8 cellular contexts compared by ENCODE assay signal in genomic region chr18:48841381-48842258, GRCh38.
DNase-seq lines count a peak whose midpoint lies in the region; ATAC-seq and TF ChIP-seq lines count a peak whose summit lies in the region.

No MANE protein-coding gene starts in this region.

- no peaks in the 10 kb centered on the region for H3K36me3 Mint-ChIP-seq in activated T-helper 17 cell treated with anti-CD3 and anti-CD28 coated beads, Interleukin-2, amount 50 U/mL, for 72 hours (ENCODE audit: low read depth)

- H3K9me3 Mint-ChIP-seq in activated T-helper 17 cell treated with anti-CD3 and anti-CD28 coated beads, Interleukin-2, amount 50 U/mL, for 72 hours = peaks cover 6% of the 10 kb centered on the region

- H3K4me1 Mint-ChIP-seq in activated T-helper 17 cell treated with anti-CD3 and anti-CD28 coated beads, Interleukin-2, amount 50 U/mL, for 72 hours = peaks cover 63% of the 10 kb centered on the region

- H3K9ac ChIP-seq in IMR-90 (ENCODE audit: low read depth, low read length) = no peak overlapping the region

- no peaks in the 10 kb centered on the region; the same call in 1 of the 2 replicates for H4K20me1 ChIP-seq in IMR-90 (ENCODE audit: insufficient read depth, low read length)

- no peak overlapping the region for H2AFZ ChIP-seq in IMR-90 (replicated peaks; ENCODE audit: low read length, poor library complexity)

- peaks cover 18% of the 10 kb centered on the region for H3K9me1 ChIP-seq in IMR-90 (ENCODE audit: insufficient read depth, low read length)

- H3K36me3 ChIP-seq in IMR-90 (ENCODE audit: control insufficient read depth, insufficient read depth, low read length) (peaks cover 6% of the 10 kb centered on the region; the same call in 1 of the 2 replicates), spleen (no peaks in the 10 kb centered on the region)

- no peak overlapping the region for H4K8ac ChIP-seq in IMR-90 (ENCODE audit: low read depth in 2 of 2, low read length in 2 of 2)

- H3K4me1 ChIP-seq in IMR-90 (ENCODE audit: control insufficient read depth, insufficient read depth, low read length) = peaks cover 26% of the 10 kb centered on the region
- peaks cover 11 to 88% (median 65%) of the 10 kb centered on the region in 6 donors for H3K4me1 ChIP-seq in spleen

- no peak overlapping the region for H3K23ac ChIP-seq in IMR-90 (ENCODE audit: low read depth, low read length)

- H3K79me1 ChIP-seq in IMR-90 (ENCODE audit: low read depth in 1 of 2, low read length in 2 of 2) = peaks cover 19 to 69% of the 10 kb centered on the region in 2 experiments

- CTCF ChIA-PET in IMR-90 (lab: Yijun Ruan, JAX) = no interaction called here

- 69% methylated on average over 12 of the region's 31 CpGs; no CpG with 5 or more reads in 1 of the 2 experiments for WGBS in IMR-90 (ENCODE audit: extremely low coverage in 2 of 2, insufficient read length in 1 of 2), 2 experiments
- WGBS in spleen, 5 donors = 58 to 77% (median 65%) methylated on average over 20 to 31 of the region's 31 CpGs

- in situ Hi-C loops in IMR-90 (cut with MboI; ENCODE audit: low sequenced_read_pairs) = no loop called here

- H3K4ac ChIP-seq in IMR-90 (ENCODE audit: low read depth, low read length) = no peak overlapping the region

- no peak overlapping the region for H3K18ac ChIP-seq in IMR-90 (ENCODE audit: low read depth, low read length)

- no peak overlapping the region for H4K5ac ChIP-seq in IMR-90 (ENCODE audit: low read depth, low read length)

- H3K27me3 ChIP-seq in IMR-90 (ENCODE audit: control insufficient read depth, insufficient read depth, low read length) (no peaks in the 10 kb centered on the region), spleen (replicated peaks in 1 of 7) (no peaks in the 10 kb centered on the region)

- H3K4me2 ChIP-seq in IMR-90 (ENCODE audit: low read depth, low read length) = no peak overlapping the region

- no peak overlapping the region for H2BK15ac ChIP-seq in IMR-90 (ENCODE audit: low read depth, low read length)

- no peak overlapping the region; the same call in 1 of the 2 replicates for H2BK120ac ChIP-seq in IMR-90 (ENCODE audit: low read depth, low read length)

- H3K9me3 ChIP-seq in IMR-90 (ENCODE audit: control insufficient read depth, insufficient read depth, low read length) (no peaks in the 10 kb centered on the region), spleen (no peaks in the 10 kb centered on the region)

- dilution Hi-C loops in IMR-90 (cut with HindIII; ENCODE audit: low sequenced_read_pairs, unreplicated experiment) = no loop called here

- H3K14ac ChIP-seq in IMR-90 (replicated peaks; ENCODE audit: low read depth, low read length) = 0 out of 2 replicates have a peak overlapping the region, but pooled peaks have one; percentile 16

- H4K91ac ChIP-seq in IMR-90 (ENCODE audit: insufficient read depth, low read depth, low read length) = no peak overlapping the region

- no peak overlapping the region for H3K56ac ChIP-seq in IMR-90 (ENCODE audit: extremely low read depth, insufficient read depth, low read length)

- H2BK20ac ChIP-seq in IMR-90 (ENCODE audit: low read depth, low read length) = no peak overlapping the region

- intact Hi-C loops in IMR-90 (cut with micrococcal nuclease) = no loop called here
- intact Hi-C loops in left ventricle myocardium superior (cut with micrococcal nuclease) = no loop called here
- intact Hi-C loops in spleen (cut with DNase I; ENCODE audit: low total_unique reads) = no loop called here

- no peak for TF ChIP-seq RAD21 in IMR-90 (IDR thresholded peaks at IDR 0.05; ENCODE audit: low read length)

- peak overlapping the region; percentile 57 for H3K4me3 Mint-ChIP-seq in activated T-helper 17 cell treated with anti-CD3 and anti-CD28 coated beads, Interleukin-2, amount 50 U/mL, for 72 hours

- DNase-seq in IMR-90 = peak; percentile 57
- peak; percentile 68 for DNase-seq in left ventricle myocardium superior
- peak; percentile 78 for DNase-seq in spleen
- no peak for DNase-seq in HUDEP-2 (lab: John Stamatoyannopoulos, UW; ENCODE audit: unreplicated experiment in 76 of 76)
- no peak for DNase-seq in COR-L47 (lab: John Stamatoyannopoulos, UW)
- no peak for DNase-seq in NCI-H2029 (lab: John Stamatoyannopoulos, UW)

- H2AK5ac ChIP-seq in IMR-90 (ENCODE audit: low read depth, low read length) = no peak overlapping the region; the same call in 1 of the 2 replicates

- POLR2A ChIA-PET in IMR-90 (lab: Charles Lee; ENCODE audit: unreplicated experiment) = no interaction called here

- H3K27ac ChIP-seq in IMR-90 (ENCODE audit: insufficient read depth, low read length) = no peak overlapping the region
- peak overlapping the region; percentile 32 to 89 (median 76) for H3K27ac ChIP-seq in spleen

- ATAC-seq in IMR-90 (ENCODE audit: low read depth) = peak; percentile 40
- ATAC-seq in activated T-helper 17 cell treated with anti-CD3 and anti-CD28 coated beads, Interleukin-2, amount 50 U/mL, for 72 hours (replicated peaks) = no peak
- peak; percentile 57 for ATAC-seq in left ventricle myocardium superior
- no peak for ATAC-seq in GM19023 (IDR thresholded peaks at IDR 0.05; ENCODE audit: unreplicated experiment)

- no peaks in the 10 kb centered on the region for H3K27me3 Mint-ChIP-seq in activated T-helper 17 cell treated with anti-CD3 and anti-CD28 coated beads, Interleukin-2, amount 50 U/mL, for 72 hours

- no peak overlapping the region for H3K4me3 ChIP-seq in IMR-90 (ENCODE audit: insufficient read depth, low read depth, low read length)
- H3K4me3 ChIP-seq in spleen = no peak overlapping the region

- TF ChIP-seq POLR2A in IMR-90 (IDR thresholded peaks at IDR 0.05; ENCODE audit: low read depth, low read length) (no peak), spleen (IDR thresholded peaks at IDR 0.05) (no peak)

- peak overlapping the region; percentile 37 for H2AK9ac ChIP-seq in IMR-90 (replicated peaks; ENCODE audit: low read depth, low read length, poor library complexity)

- TF ChIP-seq CTCF in IMR-90 (conservative IDR thresholded peaks at IDR 0.05; ENCODE audit: low read depth, low read length) (no peak), spleen (IDR thresholded peaks at IDR 0.05 in 8 of 11, conservative IDR thresholded peaks at IDR 0.05 in 3 of 11) (no peak)

- H2BK5ac ChIP-seq in IMR-90 (ENCODE audit: low read depth, low read length, poor library complexity, severe bottlenecking) = no peak overlapping the region

- peak overlapping the region; percentile 89 for H3K27ac Mint-ChIP-seq in activated T-helper 17 cell treated with anti-CD3 and anti-CD28 coated beads, Interleukin-2, amount 50 U/mL, for 72 hours

- no TSS peak for BruUV-seq in IMR-90 (replicated peaks; lab: Mats Ljungman, UMichigan)

TF ChIP-seq in IMR-90, 13 proteins besides CTCF, POLR2A, EP300 and RAD21:
- TF ChIP-seq MXI1 (IDR thresholded peaks at IDR 0.05; ENCODE audit: borderline replicate concordance, low read depth, low read length) = no peak
- TF ChIP-seq CEBPB (IDR thresholded peaks at IDR 0.05; ENCODE audit: low read depth, low read length) = peak; percentile 90
- TF ChIP-seq BHLHE40 (IDR thresholded peaks at IDR 0.05; ENCODE audit: low read depth, low read length) = no peak
- no peak for TF ChIP-seq USF2 (IDR thresholded peaks at IDR 0.05; ENCODE audit: low read depth, low read length)
- TF ChIP-seq MAZ (IDR thresholded peaks at IDR 0.05; ENCODE audit: borderline replicate concordance, low read depth, low read length) = no peak; the same call in 1 of the 2 replicates
- no peak for TF ChIP-seq MAFK (IDR thresholded peaks at IDR 0.05; ENCODE audit: low read depth, low read length)

Comparison
In these comparisons a context has a peak if more than half of its experiments do, and no peak if none do; other contexts are left out.
1. ATAC-seq: peak in IMR-90 (single experiment) and left ventricle myocardium superior (single experiment); none in activated T-helper 17 cell treated with anti-CD3 and anti-CD28 coated beads, Interleukin-2, amount 50 U/mL, for 72 hours (single experiment) and GM19023 (single experiment).
2. DNase-seq: peak in IMR-90 (single experiment), left ventricle myocardium superior (single experiment) and spleen (single experiment); none in HUDEP-2 (0 of 76), COR-L47 (single experiment) and NCI-H2029 (single experiment).